ENCODE assay signal across 24 cellular contexts in genomic region chr2:70463997-70464396, GRCh38.
"Had no signal": no experiment of that assay in that cellular context is flagged by ENCODE, and none has a peak within 500 bp of the region (broad histone marks: within the 10 kb centered on the region; RNA-seq: fewer than 3 reads in every experiment).

No MANE protein-coding gene starts in this region.

- H3K4me1 ChIP-seq: colonic mucosa, foreskin keratinocyte, parathyroid adenoma, prostate gland, stomach, transverse colon had no signal

- H3K4me3 Mint-ChIP-seq: nephron had no signal

- H2AFZ ChIP-seq: hepatocyte, parathyroid adenoma had no signal

- H3K9me3 Mint-ChIP-seq: nephron had no signal

- ATAC-seq: foreskin keratinocyte, left cardiac atrium, sciatic nerve had no signal

- H3K36me3 ChIP-seq: colonic mucosa, left ventricle myocardium inferior, prostate gland, thoracic aorta, transverse colon had no signal

- DNase-seq: colonic mucosa; dermis blood vessel endothelial cell; erythroblast; foreskin keratinocyte; head of caudate nucleus; kidney; left cardiac atrium; left ventricle myocardium inferior; mesenchymal stem cell; midbrain; occipital lobe; retina; stimulated activated CD4-positive, alpha-beta T cell treated with anti-CD3 and anti-CD28 coated beads, Interleukin-2, amount 100 ng/mL, for 24 hours; stimulated activated CD4-positive, alpha-beta T cell treated with anti-CD3 and anti-CD28 coated beads, Interleukin-4, amount 100 ng/mL, for 4 hours; stimulated activated naive CD4-positive, alpha-beta T cell; stomach; transverse colon had no signal

- H3K27me3 ChIP-seq: colonic mucosa, foreskin keratinocyte, hepatocyte, stomach, transverse colon had no signal

- H3K4me2 ChIP-seq: hepatocyte had no signal

- H3K27ac ChIP-seq: colonic mucosa, foreskin keratinocyte, hepatocyte, left ventricle myocardium inferior, parathyroid adenoma, prostate gland, stomach, thoracic aorta, transverse colon had no signal

- H3K4me3 ChIP-seq: colonic mucosa, hepatocyte, left ventricle myocardium inferior, lung, prostate gland, stomach, thoracic aorta, transverse colon had no signal

- H3K79me2 ChIP-seq: hepatocyte, parathyroid adenoma had no signal

- H3K9ac ChIP-seq: parathyroid adenoma had no signal

- FAIRE-seq: kidney had no signal

- H3K9me3 ChIP-seq: colonic mucosa, left ventricle myocardium inferior, prostate gland, stomach, thoracic aorta, transverse colon had no signal

- H3K4me1 Mint-ChIP-seq: nephron had no signal
